Comparison of ENCODE assay signal across 8 cellular contexts in the genomic region with DNA sequence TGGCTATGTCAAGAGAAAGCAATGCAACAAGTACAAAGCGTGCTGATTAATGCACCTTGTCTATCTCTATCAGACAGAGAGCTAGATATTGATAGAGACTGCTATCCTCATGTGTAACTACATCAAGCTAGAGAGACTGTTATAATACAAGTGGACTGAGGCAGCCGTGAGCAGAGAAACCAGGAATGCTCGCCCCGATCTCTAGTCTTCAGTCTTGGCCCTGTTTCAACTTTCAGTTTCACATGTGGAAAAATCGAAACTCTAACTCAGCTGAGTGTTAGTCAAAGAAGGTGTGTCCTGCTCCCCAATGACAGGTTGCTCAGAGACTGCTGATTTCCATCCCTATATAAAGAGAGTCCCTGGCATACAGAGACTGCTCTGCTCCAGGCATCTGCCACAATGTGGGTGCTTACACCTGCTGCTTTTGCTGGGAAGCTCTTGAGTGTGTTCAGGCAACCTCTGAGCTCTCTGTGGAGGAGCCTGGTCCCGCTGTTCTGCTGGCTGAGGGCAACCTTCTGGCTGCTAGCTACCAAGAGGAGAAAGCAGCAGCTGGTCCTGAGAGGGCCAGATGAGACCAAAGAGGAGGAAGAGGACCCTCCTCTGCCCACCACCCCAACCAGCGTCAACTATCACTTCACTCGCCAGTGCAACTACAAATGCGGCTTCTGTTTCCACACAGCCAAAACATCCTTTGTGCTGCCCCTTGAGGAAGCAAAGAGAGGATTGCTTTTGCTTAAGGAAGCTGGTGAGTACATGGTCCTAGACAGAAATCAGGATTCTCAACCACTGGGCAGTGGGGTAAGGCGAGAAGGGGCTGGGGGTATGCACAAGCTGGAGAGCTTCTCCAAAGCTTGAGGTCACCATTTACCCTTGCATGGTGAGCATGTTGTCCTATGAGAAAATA. TPM values are rescaled to one million over a fixed set of nuclear protein-coding genes. Genes with fewer than 3 reads are reported as not detected.
DNase-seq lines count a peak whose midpoint lies in the region; ATAC-seq, FAIRE-seq and TF ChIP-seq lines count a peak whose summit lies in the region.

A gene with protein sequence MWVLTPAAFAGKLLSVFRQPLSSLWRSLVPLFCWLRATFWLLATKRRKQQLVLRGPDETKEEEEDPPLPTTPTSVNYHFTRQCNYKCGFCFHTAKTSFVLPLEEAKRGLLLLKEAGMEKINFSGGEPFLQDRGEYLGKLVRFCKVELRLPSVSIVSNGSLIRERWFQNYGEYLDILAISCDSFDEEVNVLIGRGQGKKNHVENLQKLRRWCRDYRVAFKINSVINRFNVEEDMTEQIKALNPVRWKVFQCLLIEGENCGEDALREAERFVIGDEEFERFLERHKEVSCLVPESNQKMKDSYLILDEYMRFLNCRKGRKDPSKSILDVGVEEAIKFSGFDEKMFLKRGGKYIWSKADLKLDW (plus strand): TSS at position 376 of the 904 bp plus-strand sequence. CDS start 24 bp downstream, at position 400.

- peak within 1 kb of the TSS; percentile 72 for H3K4me3 Mint-ChIP-seq in dendritic cell treated with granulocyte-macrophage colony-stimulating factor and Interleukin-4, amounts not matched to agents 40 ng/mL and 50 ng/mL, for 4 days

- no peak for TF ChIP-seq RAD21 in IMR-90 (IDR thresholded peaks at IDR 0.05; ENCODE audit: low read length)

- whole genome bisulfite sequencing in IMR-90 (ENCODE audit: extremely low coverage in 2 of 2, insufficient read length in 1 of 2), 2 experiments = 13% methylated on average over 3 of the region's 10 CpGs; no CpG with 5 or more reads in 1 of the 2 experiments

- no peaks in the 10 kb centered on the region for H3K4me1 ChIP-seq in IMR-90 (ENCODE audit: control insufficient read depth, insufficient read depth, low read length)
- H3K4me1 ChIP-seq in muscle layer of duodenum (ENCODE audit: control insufficient read depth in 1 of 2, insufficient read depth in 2 of 2, low read length in 2 of 2) = peaks cover 0 to 13% of the 10 kb centered on the region in 2 donors

- dilution Hi-C loops in IMR-90 (cut with HindIII; ENCODE audit: low sequenced_read_pairs, unreplicated experiment) = no loop called here

- TF ChIP-seq POLR2A in IMR-90 (IDR thresholded peaks at IDR 0.05; ENCODE audit: low read depth, low read length) = no peak

- no peak within 1 kb of the TSS for H2AK5ac ChIP-seq in IMR-90 (ENCODE audit: low read depth, low read length)

- peaks cover 35% of the 10 kb centered on the region for H3K4me1 Mint-ChIP-seq in dendritic cell treated with granulocyte-macrophage colony-stimulating factor and Interleukin-4, amounts not matched to agents 40 ng/mL and 50 ng/mL, for 4 days (ENCODE audit: low read depth)

- no peaks in the 10 kb centered on the region for H3K9me3 Mint-ChIP-seq in dendritic cell treated with granulocyte-macrophage colony-stimulating factor and Interleukin-4, amounts not matched to agents 40 ng/mL and 50 ng/mL, for 4 days

- in situ Hi-C loops in IMR-90 (cut with MboI; ENCODE audit: low sequenced_read_pairs) = no loop called here

- no peak within 1 kb of the TSS for H4K5ac ChIP-seq in IMR-90 (ENCODE audit: low read depth, low read length)

- POLR2A ChIA-PET in IMR-90 (lab: Charles Lee; ENCODE audit: unreplicated experiment) = no interaction called here

- ATAC-seq in GM21381 (IDR thresholded peaks at IDR 0.05; ENCODE audit: unreplicated experiment) (peak; percentile 76), IMR-90 (ENCODE audit: low read depth) (peak; percentile 54), SK-N-SH treated with all-trans-retinoic acid at 6 μM for 48 hours (peak; percentile 76)

- no peaks in the 10 kb centered on the region for H3K79me1 ChIP-seq in IMR-90 (ENCODE audit: low read depth in 1 of 2, low read length in 2 of 2)

- H3K27me3 Mint-ChIP-seq in dendritic cell treated with granulocyte-macrophage colony-stimulating factor and Interleukin-4, amounts not matched to agents 40 ng/mL and 50 ng/mL, for 4 days = peaks cover 9% of the 10 kb centered on the region

- H3K36me3 Mint-ChIP-seq in dendritic cell treated with granulocyte-macrophage colony-stimulating factor and Interleukin-4, amounts not matched to agents 40 ng/mL and 50 ng/mL, for 4 days (ENCODE audit: low read depth) = no peaks in the 10 kb centered on the region

- H2AFZ ChIP-seq in IMR-90 (replicated peaks; ENCODE audit: low read length, poor library complexity) = peak within 1 kb of the TSS; percentile 34

- H4K8ac ChIP-seq in IMR-90 (ENCODE audit: low read depth in 2 of 2, low read length in 2 of 2) = no peak within 1 kb of the TSS

- TF ChIP-seq CTCF in IMR-90 (conservative IDR thresholded peaks at IDR 0.05; ENCODE audit: low read depth, low read length) = no peak

- peak; percentile 25 for DNase-seq in Daoy (ENCODE audit: low read depth)
- DNase-seq in IMR-90 = peak; percentile 16
- no peak for DNase-seq in RCC 7860 (ENCODE audit: low spot score)
- DNase-seq in HCEC 1CT = no peak

- no peak within 1 kb of the TSS for H3K4ac ChIP-seq in IMR-90 (ENCODE audit: low read depth, low read length)

- intact Hi-C loops in IMR-90 (cut with micrococcal nuclease) = no loop called here
- intact Hi-C loops in dendritic cell treated with granulocyte-macrophage colony-stimulating factor and Interleukin-4, amounts not matched to agents 40 ng/mL and 50 ng/mL, for 4 days (cut with micrococcal nuclease) = no loop called here

- no peak within 1 kb of the TSS for H2BK15ac ChIP-seq in IMR-90 (ENCODE audit: low read depth, low read length)

- H4K91ac ChIP-seq in IMR-90 (ENCODE audit: insufficient read depth, low read depth, low read length) = no peak within 1 kb of the TSS

- BruUV-seq in IMR-90 (replicated peaks; lab: Mats Ljungman, UMichigan) = no TSS peak

- no peak within 1 kb of the TSS for H3K9ac ChIP-seq in IMR-90 (ENCODE audit: low read depth, low read length)

- H3K4me2 ChIP-seq in IMR-90 (ENCODE audit: low read depth, low read length) = peak within 1 kb of the TSS; percentile 80

- H3K27me3 ChIP-seq in IMR-90 (ENCODE audit: control insufficient read depth, insufficient read depth, low read length) = no peaks in the 10 kb centered on the region
- no peaks in the 10 kb centered on the region for H3K27me3 ChIP-seq in muscle layer of duodenum (ENCODE audit: low read depth, low read length)

- no peaks in the 10 kb centered on the region for H3K9me1 ChIP-seq in IMR-90 (ENCODE audit: insufficient read depth, low read length)

- H3K23ac ChIP-seq in IMR-90 (ENCODE audit: low read depth, low read length) = no peak within 1 kb of the TSS

- no peak within 1 kb of the TSS for H3K27ac ChIP-seq in IMR-90 (ENCODE audit: insufficient read depth, low read length)
- H3K27ac ChIP-seq in muscle layer of duodenum (ENCODE audit: low read length) = peak within 1 kb of the TSS; percentile 33

- no peaks in the 10 kb centered on the region for H4K20me1 ChIP-seq in IMR-90 (ENCODE audit: insufficient read depth, low read length)

- peak within 1 kb of the TSS; percentile 57 for H3K27ac Mint-ChIP-seq in dendritic cell treated with granulocyte-macrophage colony-stimulating factor and Interleukin-4, amounts not matched to agents 40 ng/mL and 50 ng/mL, for 4 days

- no peak within 1 kb of the TSS for H2BK120ac ChIP-seq in IMR-90 (ENCODE audit: low read depth, low read length)

- no peak within 1 kb of the TSS for H2BK20ac ChIP-seq in IMR-90 (ENCODE audit: low read depth, low read length)

- H3K4me3 ChIP-seq in IMR-90 (ENCODE audit: insufficient read depth, low read depth, low read length) (peak within 1 kb of the TSS; percentile 37), muscle layer of duodenum (ENCODE audit: low read depth in 1 of 2, low read length in 2 of 2) (peak within 1 kb of the TSS; percentile 71 to 79)

- CTCF ChIA-PET in IMR-90 (lab: Yijun Ruan, JAX) = no interaction called here

- H3K56ac ChIP-seq in IMR-90 (ENCODE audit: extremely low read depth, insufficient read depth, low read length) = no peak within 1 kb of the TSS

- H3K36me3 ChIP-seq in IMR-90 (ENCODE audit: control insufficient read depth, insufficient read depth, low read length) (no peaks in the 10 kb centered on the region), muscle layer of duodenum (ENCODE audit: control insufficient read depth in 1 of 2, insufficient read depth in 2 of 2, low read length in 2 of 2) (no peaks in the 10 kb centered on the region)

- no peak within 1 kb of the TSS for H2AK9ac ChIP-seq in IMR-90 (replicated peaks; ENCODE audit: low read depth, low read length, poor library complexity)

- H3K14ac ChIP-seq in IMR-90 (replicated peaks; ENCODE audit: low read depth, low read length) = no peak within 1 kb of the TSS

- H2BK5ac ChIP-seq in IMR-90 (ENCODE audit: low read depth, low read length, poor library complexity, severe bottlenecking) = no peak within 1 kb of the TSS

- H3K18ac ChIP-seq in IMR-90 (ENCODE audit: low read depth, low read length) = no peak within 1 kb of the TSS

- no peaks in the 10 kb centered on the region for H3K9me3 ChIP-seq in IMR-90 (ENCODE audit: control insufficient read depth, insufficient read depth, low read length)
- H3K9me3 ChIP-seq in muscle layer of duodenum (ENCODE audit: control insufficient read depth in 1 of 2, low read length in 2 of 2) = no peaks in the 10 kb centered on the region

- FAIRE-seq in RCC 7860 (lab: Jason Lieb, UNC) = no peak

TF ChIP-seq in IMR-90, 13 proteins besides CTCF, POLR2A, EP300 and RAD21 (continues in another document):
- no peak for TF ChIP-seq ELK1 (IDR thresholded peaks at IDR 0.05; ENCODE audit: borderline replicate concordance, low read depth, low read length)

RNA-seq across cellular contexts. Expression of the gene that starts here (rescaled TPM):
- total RNA-seq in Daoy (2014; rRNA removed; shearing (Covaris generic)) = 3.0 and 5.8 TPM in 2 replicates
- not detected in 2 replicates for total RNA-seq in IMR-90 (2012; rRNA removed)
- polyA plus RNA-seq in IMR-90 (2012; rRNA removed) = not detected in 2 replicates
- polyA plus RNA-seq in IMR-90 (2012; cell fraction: cytosol; rRNA removed) = not detected in 2 replicates
- not detected in 2 replicates for polyA plus RNA-seq in IMR-90 (2012; cell fraction: nucleus; rRNA removed; ENCODE audit: low replicate concordance)

Comparison
In these comparisons a context has a peak if more than half of its experiments do, and no peak if none do; other contexts are left out.
1. Peak in DNase-seq, ATAC-seq, H3K4me3 ChIP-seq and H3K4me2 ChIP-seq in IMR-90; RNA of the gene not detected or under 1 TPM.